Comparison of ENCODE assay signal across 8 cellular contexts in the genomic region with DNA sequence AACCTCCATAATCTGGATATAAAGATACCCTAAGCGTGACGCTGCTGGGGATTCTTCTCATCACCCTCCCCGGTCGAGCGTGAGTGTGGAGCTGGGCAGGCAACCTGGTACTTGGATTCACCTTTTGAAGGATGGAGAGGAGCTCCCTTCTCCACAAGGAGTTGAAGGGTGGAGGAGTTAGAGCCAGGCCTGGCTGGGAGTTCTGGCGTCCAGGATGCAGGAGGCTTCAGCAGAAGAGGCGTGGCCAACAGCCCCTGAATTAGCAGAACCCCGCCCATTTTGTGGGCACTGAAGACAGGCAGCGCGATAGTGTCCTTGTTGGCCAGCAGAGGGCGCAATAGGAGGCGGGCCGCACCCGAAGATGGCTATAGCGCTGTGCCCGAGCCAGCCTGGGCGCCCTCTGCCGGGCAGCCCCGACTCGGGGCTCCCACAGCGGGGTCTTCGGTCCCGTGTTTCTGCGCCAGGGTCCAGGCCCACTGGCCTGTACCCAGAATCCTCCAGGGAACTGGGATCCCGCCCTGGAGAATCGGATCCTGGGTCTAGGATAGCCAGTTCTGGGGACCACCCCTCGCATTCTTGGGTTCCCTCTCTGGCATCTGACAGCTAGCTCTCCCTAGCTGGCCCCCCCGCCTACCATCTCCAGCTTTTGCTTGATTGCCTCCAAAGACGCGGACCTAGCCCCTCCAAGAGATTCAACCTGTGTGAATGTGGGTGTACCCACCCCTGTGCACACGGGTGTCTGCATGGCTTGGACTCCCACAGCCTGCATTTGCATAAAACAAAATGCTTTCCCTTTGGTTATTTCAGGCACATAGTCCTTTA. TPM values are rescaled to one million over a fixed set of nuclear protein-coding genes. Genes with fewer than 3 reads are reported as not detected.
DNase-seq lines count a peak whose midpoint lies in the region; ATAC-seq and TF ChIP-seq lines count a peak whose summit lies in the region.

No MANE protein-coding gene starts in this region.

- ATAC-seq in HG02759 (IDR thresholded peaks at IDR 0.05; ENCODE audit: unreplicated experiment) = peak; percentile 80

- H3K79me2 ChIP-seq in trophoblast cell (ENCODE audit: control insufficient read depth, insufficient read depth, low read length, poor library complexity) = no peaks in the 10 kb centered on the region

- DNase-seq in NCI-H1105 (lab: John Stamatoyannopoulos, UW) = peak; percentile 52
- DNase-seq in SK-N-MC (ENCODE audit: low read depth, low spot score) = peak; percentile 68
- DNase-seq in activated naive CD4-positive, alpha-beta T cell treated with Interleukin-2 at 50 U/mL for 16 hours = peak; percentile 91
- DNase-seq in glomerular endothelial cell (ENCODE audit: extremely low read depth, low read depth, low spot score) = peak; percentile 45
- peak; percentile 80 to 89 for DNase-seq in trophoblast cell
- DNase-seq in transverse colon = peak; percentile 90

- peak overlapping the region; percentile 39 for H3K4me2 ChIP-seq in trophoblast cell (ENCODE audit: low read length)

- TF ChIP-seq CTCF in GM12873 (IDR thresholded peaks at IDR 0.05; ENCODE audit: insufficient read depth, low read depth, low read length, missing control alignments) (peak; percentile 100), transverse colon (IDR thresholded peaks at IDR 0.05) (peak; percentile 88 to 97 (median 93))

- peak overlapping the region; percentile 13 for H4K8ac ChIP-seq in trophoblast cell (ENCODE audit: low read depth, low read length)

- TF ChIP-seq POLR2A in transverse colon (IDR thresholded peaks at IDR 0.05) = no peak

- no peak overlapping the region for H4K12ac ChIP-seq in trophoblast cell (ENCODE audit: low read depth, low read length)

- no CpG with 5 or more reads among the region's 31 CpGs for WGBS in trophoblast cell (ENCODE audit: extremely low coverage, insufficient coverage, insufficient read length)
- 0 to 22% methylated on average over 1 to 22 of the region's 31 CpGs for WGBS in transverse colon (ENCODE audit: low coverage in 1 of 2), 2 donors

- H2BK120ac ChIP-seq in trophoblast cell (ENCODE audit: insufficient read depth, low read length, poor library complexity) = peak overlapping the region; percentile 37

- no peak overlapping the region for H3K18ac ChIP-seq in trophoblast cell (ENCODE audit: low read length)

- H2BK12ac ChIP-seq in trophoblast cell (ENCODE audit: low read length) = no peak overlapping the region

- H3K4ac ChIP-seq in trophoblast cell (ENCODE audit: low read depth, low read length) = no peak overlapping the region

- no peak overlapping the region for H3K23ac ChIP-seq in trophoblast cell (ENCODE audit: low read length)

- H3K9me3 ChIP-seq in SK-N-MC (ENCODE audit: low read depth, low read length) = no peaks in the 10 kb centered on the region
- no peaks in the 10 kb centered on the region for H3K9me3 ChIP-seq in trophoblast cell (ENCODE audit: insufficient read depth, low read depth, low read length)
- H3K9me3 ChIP-seq in transverse colon = no peaks in the 10 kb centered on the region

- H3K9ac ChIP-seq in SK-N-MC (ENCODE audit: insufficient read length) (no peak overlapping the region), trophoblast cell (ENCODE audit: low read length) (no peak overlapping the region)

- in situ Hi-C loops in transverse colon (cut with MboI; ENCODE audit: low pct_ligation_motif_present in 1 of 4, low pct_unique_long_range_greater_than_20kb in 1 of 4, low sequenced_read_pairs in 3 of 4) = loop anchor here in 1 of 4 donors (25.0 kb wide), 1 partner anchor 427 kb away; no protein-coding TSS in a partner anchor

- no peak overlapping the region for H3K27ac ChIP-seq in SK-N-MC
- H3K27ac ChIP-seq in trophoblast cell (ENCODE audit: low read depth, low read length) = no peak overlapping the region
- no peak overlapping the region for H3K27ac ChIP-seq in transverse colon

- H2BK5ac ChIP-seq in trophoblast cell (ENCODE audit: low read depth, low read length, poor library complexity) = no peak overlapping the region

- no peak overlapping the region for H2AK5ac ChIP-seq in trophoblast cell (ENCODE audit: low read length)

- H3K4me3 ChIP-seq in SK-N-MC (peak overlapping the region; percentile 44), trophoblast cell (ENCODE audit: low read depth, low read length) (no peak overlapping the region), transverse colon (peak overlapping the region in 2 of 4 donors; percentile 3 to 25)

- H3K14ac ChIP-seq in trophoblast cell (ENCODE audit: low read length) = no peak overlapping the region

- no peaks in the 10 kb centered on the region for H3K36me3 ChIP-seq in SK-N-MC (ENCODE audit: insufficient read depth, low read length)
- H3K36me3 ChIP-seq in trophoblast cell (ENCODE audit: control insufficient read depth in 1 of 2, insufficient read depth in 2 of 2, low read length in 2 of 2) = no peaks in the 10 kb centered on the region
- no peaks in the 10 kb centered on the region for H3K36me3 ChIP-seq in transverse colon

- peak overlapping the region; percentile 38 for H2AFZ ChIP-seq in trophoblast cell (ENCODE audit: insufficient read depth, low read length, poor library complexity)

- no peak for TF ChIP-seq EP300 in transverse colon (IDR thresholded peaks at IDR 0.05; ENCODE audit: low read depth)

- H4K91ac ChIP-seq in trophoblast cell (ENCODE audit: low read depth, low read length) = no peak overlapping the region

- H3K4me1 ChIP-seq in trophoblast cell (ENCODE audit: control insufficient read depth in 1 of 2, insufficient read depth in 2 of 2, low read length in 2 of 2) (peaks cover 8 to 10% of the 10 kb centered on the region in 2 experiments), transverse colon (peaks cover 9 to 34% (median 27%) of the 10 kb centered on the region in 4 donors)

- no peaks in the 10 kb centered on the region for H3K79me1 ChIP-seq in trophoblast cell (ENCODE audit: low read length)

- intact Hi-C loops in transverse colon (cut with DNase I; ENCODE audit: low total_unique reads) = no loop called here

- peaks cover 11% of the 10 kb centered on the region for H3K27me3 ChIP-seq in trophoblast cell (ENCODE audit: insufficient read depth, low read length)
- peaks cover 94% of the 10 kb centered on the region for H3K27me3 ChIP-seq in transverse colon

RNA-seq across cellular contexts. Expression of gene SMUG1, which starts 26.0 kb away (rescaled TPM):
- 16.3 and 19.0 TPM in 2 replicates for total RNA-seq in glomerular endothelial cell
- polyA plus RNA-seq in trophoblast cell (2013) = 19.5 and 20.5 TPM in 2 replicates
- 10 to 100 TPM; 46.0 to 91.3 (median 50.1) TPM for total RNA-seq in transverse colon
